11 cellular contexts compared by ENCODE assay signal in the genomic region with DNA sequence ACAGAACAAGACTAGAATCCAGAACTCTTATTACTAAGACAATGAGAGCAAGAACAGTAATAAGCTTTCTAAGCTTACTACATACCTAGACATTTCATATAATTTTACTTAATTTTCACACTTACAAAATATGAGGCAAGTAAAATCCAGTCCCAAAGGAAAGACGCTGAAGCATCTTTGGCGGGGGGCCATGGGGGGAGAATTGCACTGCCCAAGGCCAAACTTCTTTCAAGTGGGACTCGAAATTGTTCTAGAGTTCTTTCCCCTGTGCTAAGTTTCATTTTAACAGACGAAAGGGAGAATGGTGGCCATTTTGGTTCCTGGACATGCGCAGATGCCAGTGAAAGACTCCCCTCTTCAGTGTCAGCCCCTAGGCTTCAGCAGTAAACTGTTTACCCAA.
DNase-seq lines count a peak whose midpoint lies in the region; ATAC-seq and TF ChIP-seq lines count a peak whose summit lies in the region.
"Had no signal": no experiment of that assay in that cellular context is flagged by ENCODE, and none has a peak within 500 bp of the region (broad histone marks: within the 10 kb centered on the region; RNA-seq: fewer than 3 reads in every experiment).

No MANE protein-coding gene starts in this region.

- H3K9me3 ChIP-seq in heart right ventricle (peaks cover 0 to 8% (median 0%) of the 10 kb centered on the region in 11 donors), tibial nerve (no peaks in the 10 kb centered on the region)

- intact Hi-C loops in heart right ventricle (cut with DNase I) (loop anchor here in 1 of 10 donors (2.0 kb wide), 1 partner anchor 91 kb away; no protein-coding TSS in a partner anchor), left cardiac atrium (cut with DNase I) (no loop called here), left colon (cut with DNase I, micrococcal nuclease) (no loop called here)

- peaks cover 3% of the 10 kb centered on the region for H3K27me3 Mint-ChIP-seq in nephron (ENCODE audit: low read depth)

- WGBS in heart right ventricle, 2 donors: 68 to 74% methylated on average over 5 of the region's 5 CpGs
- 84 to 91% methylated on average over 5 of the region's 5 CpGs for WGBS in tibial nerve, 2 donors

- TF ChIP-seq CTCF in heart right ventricle (IDR thresholded peaks at IDR 0.05) (no peak), VCaP (conservative IDR thresholded peaks at IDR 0.05) (no peak), nephron (IDR thresholded peaks at IDR 0.05; ENCODE audit: unreplicated experiment in 3 of 3) (no peak), tibial nerve (IDR thresholded peaks at IDR 0.05) (no peak)

- ATAC-seq in heart right ventricle (peak in 1 of 8 donors; percentile 9), left cardiac atrium (no peak), left colon (no peak)

- peaks cover 8 to 51% (median 38%) of the 10 kb centered on the region in 9 donors for H3K4me1 ChIP-seq in heart right ventricle
- H3K4me1 ChIP-seq in tibial nerve: peaks cover 0 to 30% (median 15%) of the 10 kb centered on the region in 4 donors

- H3K27ac ChIP-seq in heart right ventricle (peak overlapping the region in 9 of 10 donors; percentile 24 to 65 (median 47)), VCaP (peak overlapping the region; percentile 55), tibial nerve (peak overlapping the region in 3 of 4 donors; percentile 52 to 80 (median 69))
- H3K27ac ChIP-seq: GM23248, KMS-11 had no signal

- no peak for TF ChIP-seq EP300 in tibial nerve (IDR thresholded peaks at IDR 0.05)

- peaks cover 0 to 100% (median 51%) of the 10 kb centered on the region in 9 donors for H3K36me3 ChIP-seq in heart right ventricle
- H3K36me3 ChIP-seq in tibial nerve: peaks cover 0 to 68% (median 5%) of the 10 kb centered on the region in 3 donors

- no peak for TF ChIP-seq POLR2A in tibial nerve (IDR thresholded peaks at IDR 0.05)

- peak in 1 of 2 donors; percentile 13 for DNase-seq in heart right ventricle
- DNase-seq in left cardiac atrium: no peak
- DNase-seq in tibial nerve (ENCODE audit: low spot score in 2 of 2): no peak
- DNase-seq in NCI-H146 (lab: John Stamatoyannopoulos, UW): no peak
- DNase-seq in left colon: no peak
- DNase-seq: DMS 273 treated with DMSO at 0.1 percent for 48 hours, GF-D8, GM23248 had no signal

- peaks cover 73% of the 10 kb centered on the region for H3K36me3 Mint-ChIP-seq in nephron (ENCODE audit: low read depth)

- H3K4me1 Mint-ChIP-seq in nephron: peaks cover 38% of the 10 kb centered on the region

- H3K9me3 Mint-ChIP-seq in nephron: no peaks in the 10 kb centered on the region

- H3K4me3 ChIP-seq in heart right ventricle (no peak overlapping the region), tibial nerve (no peak overlapping the region)
- H3K4me3 ChIP-seq: GM23248 had no signal

- H3K4me3 Mint-ChIP-seq in nephron: no peak overlapping the region

- H3K27me3 ChIP-seq in heart right ventricle (no peaks in the 10 kb centered on the region), tibial nerve (no peaks in the 10 kb centered on the region)

- H3K27ac Mint-ChIP-seq in nephron: peak overlapping the region; percentile 30 to 61 (median 37)
